ENCODE assay signal across 1 cellular context in the genomic region with DNA sequence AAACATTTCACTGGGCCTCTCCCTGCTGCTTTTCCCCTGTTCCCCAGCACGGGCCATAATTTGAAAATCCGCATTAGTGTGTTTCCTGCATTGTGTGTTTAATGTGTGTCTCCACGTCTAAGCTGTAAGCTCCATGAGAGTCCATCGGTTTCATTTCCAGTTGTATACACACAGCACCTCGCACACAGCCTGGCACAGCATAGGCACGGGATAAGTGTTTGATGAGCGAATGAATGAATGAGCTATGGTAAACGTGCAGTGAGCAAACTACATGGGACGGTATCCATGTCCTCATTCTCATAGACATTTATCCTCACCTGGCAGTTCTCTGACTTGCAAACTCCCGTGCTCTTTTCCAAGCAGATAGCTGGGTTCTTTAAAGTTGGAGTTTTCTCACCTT.
TF ChIP-seq lines count a peak whose summit lies in the region.

No MANE protein-coding gene starts in this region.

TF ChIP-seq in GM23338, 12 proteins besides CTCF, POLR2A, EP300 and RAD21 (continued from another document):
- TF ChIP-seq REST (IDR thresholded peaks at IDR 0.05; ENCODE audit: unreplicated experiment) (no peak), JUNB (IDR thresholded peaks at IDR 0.05; ENCODE audit: unreplicated experiment) (no peak), EZH2 (IDR thresholded peaks at IDR 0.05; ENCODE audit: low read depth, unreplicated experiment) (no peak), POLR2AphosphoS5 (IDR thresholded peaks at IDR 0.05; ENCODE audit: low read depth) (no peak)
- TF ChIP-seq, protein P1, sequence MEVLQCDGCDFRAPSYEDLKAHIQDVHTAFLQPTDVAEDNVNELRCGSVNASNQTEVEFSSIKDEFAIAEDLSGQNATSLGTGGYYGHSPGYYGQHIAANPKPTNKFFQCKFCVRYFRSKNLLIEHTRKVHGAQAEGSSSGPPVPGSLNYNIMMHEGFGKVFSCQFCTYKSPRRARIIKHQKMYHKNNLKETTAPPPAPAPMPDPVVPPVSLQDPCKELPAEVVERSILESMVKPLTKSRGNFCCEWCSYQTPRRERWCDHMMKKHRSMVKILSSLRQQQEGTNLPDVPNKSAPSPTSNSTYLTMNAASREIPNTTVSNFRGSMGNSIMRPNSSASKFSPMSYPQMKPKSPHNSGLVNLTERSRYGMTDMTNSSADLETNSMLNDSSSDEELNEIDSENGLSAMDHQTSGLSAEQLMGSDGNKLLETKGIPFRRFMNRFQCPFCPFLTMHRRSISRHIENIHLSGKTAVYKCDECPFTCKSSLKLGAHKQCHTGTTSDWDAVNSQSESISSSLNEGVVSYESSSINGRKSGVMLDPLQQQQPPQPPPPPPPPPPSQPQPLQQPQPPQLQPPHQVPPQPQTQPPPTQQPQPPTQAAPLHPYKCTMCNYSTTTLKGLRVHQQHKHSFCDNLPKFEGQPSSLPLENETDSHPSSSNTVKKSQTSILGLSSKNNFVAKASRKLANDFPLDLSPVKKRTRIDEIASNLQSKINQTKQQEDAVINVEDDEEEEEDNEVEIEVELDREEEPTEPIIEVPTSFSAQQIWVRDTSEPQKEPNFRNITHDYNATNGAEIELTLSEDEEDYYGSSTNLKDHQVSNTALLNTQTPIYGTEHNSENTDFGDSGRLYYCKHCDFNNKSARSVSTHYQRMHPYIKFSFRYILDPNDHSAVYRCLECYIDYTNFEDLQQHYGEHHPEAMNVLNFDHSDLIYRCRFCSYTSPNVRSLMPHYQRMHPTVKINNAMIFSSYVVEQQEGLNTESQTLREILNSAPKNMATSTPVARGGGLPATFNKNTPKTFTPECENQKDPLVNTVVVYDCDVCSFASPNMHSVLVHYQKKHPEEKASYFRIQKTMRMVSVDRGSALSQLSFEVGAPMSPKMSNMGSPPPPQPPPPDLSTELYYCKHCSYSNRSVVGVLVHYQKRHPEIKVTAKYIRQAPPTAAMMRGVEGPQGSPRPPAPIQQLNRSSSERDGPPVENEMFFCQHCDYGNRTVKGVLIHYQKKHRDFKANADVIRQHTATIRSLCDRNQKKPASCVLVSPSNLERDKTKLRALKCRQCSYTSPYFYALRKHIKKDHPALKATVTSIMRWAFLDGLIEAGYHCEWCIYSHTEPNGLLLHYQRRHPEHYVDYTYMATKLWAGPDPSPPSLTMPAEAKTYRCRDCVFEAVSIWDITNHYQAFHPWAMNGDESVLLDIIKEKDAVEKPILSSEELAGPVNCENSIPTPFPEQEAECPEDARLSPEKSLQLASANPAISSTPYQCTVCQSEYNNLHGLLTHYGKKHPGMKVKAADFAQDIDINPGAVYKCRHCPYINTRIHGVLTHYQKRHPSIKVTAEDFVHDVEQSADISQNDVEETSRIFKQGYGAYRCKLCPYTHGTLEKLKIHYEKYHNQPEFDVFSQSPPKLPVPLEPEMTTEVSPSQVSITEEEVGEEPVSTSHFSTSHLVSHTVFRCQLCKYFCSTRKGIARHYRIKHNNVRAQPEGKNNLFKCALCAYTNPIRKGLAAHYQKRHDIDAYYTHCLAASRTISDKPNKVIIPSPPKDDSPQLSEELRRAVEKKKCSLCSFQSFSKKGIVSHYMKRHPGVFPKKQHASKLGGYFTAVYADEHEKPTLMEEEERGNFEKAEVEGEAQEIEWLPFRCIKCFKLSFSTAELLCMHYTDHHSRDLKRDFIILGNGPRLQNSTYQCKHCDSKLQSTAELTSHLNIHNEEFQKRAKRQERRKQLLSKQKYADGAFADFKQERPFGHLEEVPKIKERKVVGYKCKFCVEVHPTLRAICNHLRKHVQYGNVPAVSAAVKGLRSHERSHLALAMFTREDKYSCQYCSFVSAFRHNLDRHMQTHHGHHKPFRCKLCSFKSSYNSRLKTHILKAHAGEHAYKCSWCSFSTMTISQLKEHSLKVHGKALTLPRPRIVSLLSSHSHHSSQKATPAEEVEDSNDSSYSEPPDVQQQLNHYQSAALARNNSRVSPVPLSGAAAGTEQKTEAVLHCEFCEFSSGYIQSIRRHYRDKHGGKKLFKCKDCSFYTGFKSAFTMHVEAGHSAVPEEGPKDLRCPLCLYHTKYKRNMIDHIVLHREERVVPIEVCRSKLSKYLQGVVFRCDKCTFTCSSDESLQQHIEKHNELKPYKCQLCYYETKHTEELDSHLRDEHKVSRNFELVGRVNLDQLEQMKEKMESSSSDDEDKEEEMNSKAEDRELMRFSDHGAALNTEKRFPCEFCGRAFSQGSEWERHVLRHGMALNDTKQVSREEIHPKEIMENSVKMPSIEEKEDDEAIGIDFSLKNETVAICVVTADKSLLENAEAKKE (CRISPR knock-in tag; IDR thresholded peaks at IDR 0.05) = no peak
